In genomic region chr4:76977731-76978350, GRCh38 we compare ENCODE assay signal across 13 cellular contexts. TPM values are rescaled to one million over a fixed set of nuclear protein-coding genes. Genes with fewer than 3 reads are reported as not detected.
DNase-seq lines count a peak whose midpoint lies in the region; ATAC-seq, FAIRE-seq and TF ChIP-seq lines count a peak whose summit lies in the region.
"Had no signal": no experiment of that assay in that cellular context is flagged by ENCODE, and none has a peak within 500 bp of the region (broad histone marks: within the 10 kb centered on the region; RNA-seq: fewer than 3 reads in every experiment).

No MANE protein-coding gene starts in this region.

- H3K27me3 ChIP-seq in effector memory CD4-positive, alpha-beta T cell (replicated peaks; ENCODE audit: control insufficient read depth, insufficient read depth, low read length, poor library complexity, severe bottlenecking), result no peaks in the 10 kb centered on the region

- H3K4me3 ChIP-seq in effector memory CD4-positive, alpha-beta T cell (ENCODE audit: insufficient read depth, low read depth, low read length, poor library complexity, severe bottlenecking), result no peak overlapping the region
- H3K4me3 ChIP-seq: HAP-1, lower lobe of right lung had no signal

- intact Hi-C loops in natural killer cell (cut with micrococcal nuclease), result no loop called here

- H3K36me3 ChIP-seq in effector memory CD4-positive, alpha-beta T cell (ENCODE audit: control insufficient read depth, insufficient read depth, low read length), result no peaks in the 10 kb centered on the region
- H3K36me3 ChIP-seq: HAP-1, lower lobe of right lung had no signal

- no peak for TF ChIP-seq CTCF in natural killer cell (IDR thresholded peaks at IDR 0.05)

- no peak overlapping the region for H3K27ac Mint-ChIP-seq in natural killer cell
- H3K27ac Mint-ChIP-seq: endodermal cell had no signal

- peaks cover 24% of the 10 kb centered on the region for H3K4me1 ChIP-seq in effector memory CD4-positive, alpha-beta T cell (ENCODE audit: control insufficient read depth, insufficient read depth, low read length, poor library complexity, severe bottlenecking)

- H3K27ac ChIP-seq in effector memory CD4-positive, alpha-beta T cell (ENCODE audit: insufficient read depth, low read length, poor library complexity, severe bottlenecking), result no peak overlapping the region
- H3K27ac ChIP-seq: lower lobe of right lung had no signal

- H3K36me3 Mint-ChIP-seq in natural killer cell, result no peaks in the 10 kb centered on the region

- peaks cover 41 to 48% of the 10 kb centered on the region in 2 donors for H3K4me1 Mint-ChIP-seq in natural killer cell

- peak; percentile 2 for FAIRE-seq in RCC 7860 (lab: Jason Lieb, UNC)

- H3K9me3 ChIP-seq in effector memory CD4-positive, alpha-beta T cell (ENCODE audit: control insufficient read depth, low read length), result no peaks in the 10 kb centered on the region
- H3K9me3 ChIP-seq: HAP-1, lower lobe of right lung had no signal

- peak; percentile 88 for DNase-seq in EH (ENCODE audit: low read depth)
- peak; percentile 55 for DNase-seq in RCC 7860 (ENCODE audit: low spot score)
- DNase-seq in dermis blood vessel endothelial cell, result peak; percentile 57
- DNase-seq in natural killer cell, result no peak
- no peak for DNase-seq in effector memory CD4-positive, alpha-beta T cell
- DNase-seq in NCI-H128 (lab: John Stamatoyannopoulos, UW; ENCODE audit: unreplicated experiment), result no peak
- DNase-seq in activated CD8-positive, alpha-beta memory T cell treated with anti-CD3 and anti-CD28 coated beads, Interleukin-2, amount 50 U/mL, for 48 hours, result no peak
- DNase-seq: endodermal cell, lower lobe of right lung, NCI-H446 treated with DMSO at 0.1 percent for 48 hours had no signal

- H3K27me3 Mint-ChIP-seq in natural killer cell (ENCODE audit: low read depth in 2 of 2), result no peaks in the 10 kb centered on the region

- no peak overlapping the region for H3K4me3 Mint-ChIP-seq in natural killer cell
- H3K4me3 Mint-ChIP-seq: endodermal cell had no signal

- no peaks in the 10 kb centered on the region for H3K9me3 Mint-ChIP-seq in natural killer cell
- H3K9me3 Mint-ChIP-seq: endodermal cell had no signal

- peak in 2 of 3 donors; percentile 21 to 50 for ATAC-seq in natural killer cell
- ATAC-seq in HG03280 (IDR thresholded peaks at IDR 0.05; ENCODE audit: unreplicated experiment), result no peak
- ATAC-seq: lower lobe of right lung, sciatic nerve had no signal

RNA-seq across cellular contexts. Expression of gene SEPTIN11, which starts 28.3 kb away (rescaled TPM):
- total RNA-seq in dermis blood vessel endothelial cell, result 160 and 179 TPM in 2 replicates
- total RNA-seq in natural killer cell, result 10 to 100 TPM; 38.6 to 52.8 (median 46.2) TPM

Comparison
In these comparisons a context has a peak if more than half of its experiments do, and no peak if none do; other contexts are left out.
1. DNase-seq: peak in EH (single experiment), RCC 7860 (single experiment) and dermis blood vessel endothelial cell (single experiment); none in natural killer cell (single experiment), effector memory CD4-positive, alpha-beta T cell (0 of 3), NCI-H128 (single experiment) and activated CD8-positive, alpha-beta memory T cell treated with anti-CD3 and anti-CD28 coated beads, Interleukin-2, amount 50 U/mL, for 48 hours (single experiment).